Comparison of ENCODE assay signal across 9 cellular contexts in the genomic region with DNA sequence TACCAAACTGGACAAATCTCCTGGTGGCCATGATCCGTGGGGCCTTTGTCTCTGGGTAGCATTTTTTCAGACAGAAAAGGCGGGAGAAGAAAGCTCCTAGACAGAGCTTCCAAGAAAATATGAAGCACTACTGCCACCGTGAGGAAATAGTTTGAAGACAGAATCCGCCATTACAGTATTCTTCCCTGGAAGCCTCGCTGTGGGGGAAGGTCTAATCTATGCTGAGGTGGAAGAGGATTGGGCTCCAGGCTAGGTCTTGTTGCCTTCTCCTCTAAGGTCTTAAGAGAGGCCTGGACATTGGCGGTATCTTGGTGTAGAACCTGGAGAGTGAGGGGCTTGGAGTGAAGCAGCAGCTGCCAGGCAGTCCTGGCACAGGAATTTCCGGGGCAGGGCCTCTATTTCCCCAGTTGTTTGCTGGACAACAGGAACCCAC.
A peak's percentile ranks its signal among the peaks of the same experiment; 100 is the strongest.
DNase-seq lines count a peak whose midpoint lies in the region; ATAC-seq and TF ChIP-seq lines count a peak whose summit lies in the region.
"Had no signal": no experiment of that assay in that cellular context is flagged by ENCODE, and none has a peak within 500 bp of the region (broad histone marks: within the 10 kb centered on the region; RNA-seq: fewer than 3 reads in every experiment).

No MANE protein-coding gene starts in this region.

- no peak overlapping the region for H2BK12ac ChIP-seq in H9 (ENCODE audit: insufficient read length, low read depth, low read length)

- intact Hi-C loops in mammary epithelial cell (cut with micrococcal nuclease) = loop anchor here (1.0 kb wide), 8 partner anchors 15 to 59 kb away; no protein-coding TSS in a partner anchor
- intact Hi-C loops in psoas muscle (cut with DNase I) = loop anchor here in 1 of 2 donors (5.0 kb wide), 1 partner anchor 49 kb away; no protein-coding TSS in a partner anchor

- no peaks in the 10 kb centered on the region for H3K4me1 Mint-ChIP-seq in stimulated activated naive CD8-positive, alpha-beta T cell treated with anti-CD3 and anti-CD28 coated beads, Interleukin-15, amount 100 ng/mL, for 72 hours
- peaks cover 4 to 8% of the 10 kb centered on the region in 2 experiments; a peak in 3 of 4 replicates for H3K4me1 Mint-ChIP-seq in H9

- peaks cover 83 to 97% (median 94%) of the 10 kb centered on the region in 3 experiments for H3K36me3 Mint-ChIP-seq in H9 (ENCODE audit: insufficient read depth in 1 of 3, low read depth in 3 of 3)

- no peak overlapping the region for H3K27ac Mint-ChIP-seq in stimulated activated naive CD8-positive, alpha-beta T cell treated with anti-CD3 and anti-CD28 coated beads, Interleukin-15, amount 100 ng/mL, for 72 hours
- H3K27ac Mint-ChIP-seq in H9 = peak overlapping the region in 1 of 3 experiments; percentile 26; a peak in 1 of 7 replicates

- H3K9me3 Mint-ChIP-seq in stimulated activated naive CD8-positive, alpha-beta T cell treated with anti-CD3 and anti-CD28 coated beads, Interleukin-15, amount 100 ng/mL, for 72 hours = no peaks in the 10 kb centered on the region
- H3K9me3 Mint-ChIP-seq in H9 = peaks cover 4% of the 10 kb centered on the region in 2 experiments; a peak in 2 of 5 replicates

- no peak overlapping the region for H2BK120ac ChIP-seq in H9 (ENCODE audit: low read depth, low read length, poor library complexity, severe bottlenecking)

- H3K9ac ChIP-seq in mammary epithelial cell (ENCODE audit: insufficient read depth, low read length) = no peak overlapping the region
- no peak overlapping the region for H3K9ac ChIP-seq in H9 (ENCODE audit: extremely low read depth, insufficient read length, low read length)

- H3K18ac ChIP-seq in H9 (ENCODE audit: insufficient read length, low read depth, low read length) = no peak overlapping the region

- H2AK5ac ChIP-seq in H9 (ENCODE audit: insufficient read length, low read length) = no peak overlapping the region

- no peaks in the 10 kb centered on the region for H3K9me3 ChIP-seq in mammary epithelial cell (replicated peaks; ENCODE audit: insufficient read depth, low read length)
- no peaks in the 10 kb centered on the region for H3K9me3 ChIP-seq in psoas muscle
- H3K9me3 ChIP-seq in H9 (ENCODE audit: control insufficient read depth, low read depth, low read length) = no peaks in the 10 kb centered on the region

- H3K27ac ChIP-seq in mammary epithelial cell (ENCODE audit: insufficient read depth, low read depth, low read length) (no peak overlapping the region), psoas muscle (peak overlapping the region; percentile 60), H9 (ENCODE audit: insufficient read length, low read depth, low read length) (no peak overlapping the region)
- H3K27ac ChIP-seq: epithelial cell of prostate had no signal

- no peaks in the 10 kb centered on the region for H3K79me2 ChIP-seq in mammary epithelial cell (ENCODE audit: insufficient read depth, low read length)
- no peaks in the 10 kb centered on the region for H3K79me2 ChIP-seq in H9 (ENCODE audit: insufficient read depth, low read length)

- H4K20me1 ChIP-seq in mammary epithelial cell (ENCODE audit: insufficient read depth, low read length) (no peaks in the 10 kb centered on the region), H9 (ENCODE audit: control insufficient read depth, insufficient read depth, insufficient read length) (no peaks in the 10 kb centered on the region)

- H3K79me1 ChIP-seq in H9 (ENCODE audit: insufficient read depth, low read depth, low read length, poor library complexity, severe bottlenecking) = no peaks in the 10 kb centered on the region

- no peak overlapping the region for H3K23ac ChIP-seq in H9 (ENCODE audit: insufficient read length, low read depth, low read length)

- H2BK15ac ChIP-seq in H9 (ENCODE audit: low read depth, low read length) = no peak overlapping the region

- H3K4ac ChIP-seq in H9 (ENCODE audit: low read depth, low read length) = no peak overlapping the region

- no peak overlapping the region for H3T11ph ChIP-seq in H9 (ENCODE audit: low read length)

- H3K4me2 ChIP-seq in mammary epithelial cell (ENCODE audit: insufficient read depth, low read depth, low read length) = peak overlapping the region; percentile 65
- no peak overlapping the region for H3K4me2 ChIP-seq in H9 (ENCODE audit: insufficient read depth, insufficient read length, low read length)

- DNase-seq in mammary epithelial cell (peak; percentile 70), psoas muscle (no peak), hepatic stellate cell (ENCODE audit: low spot score) (no peak), H9 (no peak)
- DNase-seq in stimulated activated naive CD8-positive, alpha-beta T cell treated with anti-CD3 and anti-CD28 coated beads, Interleukin-15, amount 100 ng/mL, for 72 hours = no peak

- 35% methylated on average over 6 of the region's 7 CpGs for WGBS in mammary epithelial cell (ENCODE audit: low coverage, missing lambda C conversion rate)
- WGBS in psoas muscle, 3 donors = 44 to 86% (median 80%) methylated on average over 6 to 7 of the region's 7 CpGs
- WGBS in H9 (ENCODE audit: extremely low coverage, insufficient read length, low lambda C conversion rate) = no CpG with 5 or more reads among the region's 7 CpGs

- TF ChIP-seq CTCF in mammary epithelial cell (conservative IDR thresholded peaks at IDR 0.05 in 1 of 2, IDR thresholded peaks at IDR 0.05 in 1 of 2; ENCODE audit: extremely low read depth in 1 of 2, insufficient read depth in 1 of 2, low read depth in 1 of 2, low read length in 2 of 2) (peak; percentile 30 to 53), psoas muscle (IDR thresholded peaks at IDR 0.05) (peak; percentile 56), H9 (conservative IDR thresholded peaks at IDR 0.05) (no peak)

- ATAC-seq in GM18502 (IDR thresholded peaks at IDR 0.05; ENCODE audit: poor library complexity, unreplicated experiment) = peak; percentile 67
- peak; percentile 58 for ATAC-seq in HG03520 (IDR thresholded peaks at IDR 0.05; ENCODE audit: unreplicated experiment)
- peak; percentile 74 to 90 (median 86) for ATAC-seq in psoas muscle
- no peak for ATAC-seq in stimulated activated naive CD8-positive, alpha-beta T cell treated with anti-CD3 and anti-CD28 coated beads, Interleukin-15, amount 100 ng/mL, for 72 hours
- no peak for ATAC-seq in GM18519 (IDR thresholded peaks at IDR 0.05; ENCODE audit: low FRiP score, unreplicated experiment)

- no peak overlapping the region for H4K5ac ChIP-seq in H9 (ENCODE audit: insufficient read length, low read depth, low read length)

- BruUV-seq in mammary epithelial cell (replicated peaks; lab: Mats Ljungman, UMichigan) = no TSS peak

- peak overlapping the region in 2 of 3 experiments; percentile 8 to 41 for H3K4me3 ChIP-seq in mammary epithelial cell (replicated peaks in 1 of 3; ENCODE audit: insufficient read depth in 1 of 3, low read depth in 2 of 3, low read length in 3 of 3)
- H3K4me3 ChIP-seq in psoas muscle = peak overlapping the region; percentile 68

- no peak overlapping the region for H2BK20ac ChIP-seq in H9 (ENCODE audit: low read depth, low read length, poor library complexity, severe bottlenecking)

- H3K56ac ChIP-seq in H9 (ENCODE audit: insufficient read length, low read depth, low read length) = no peak overlapping the region

- H3K4me1 ChIP-seq in mammary epithelial cell (ENCODE audit: insufficient read depth, low read length) (peaks cover 5% of the 10 kb centered on the region), psoas muscle (no peaks in the 10 kb centered on the region), H9 (ENCODE audit: insufficient read depth, low read length) (no peaks in the 10 kb centered on the region)

- H3K14ac ChIP-seq in H9 (ENCODE audit: insufficient read depth, low read length) = no peak overlapping the region

- in situ Hi-C loops in mammary epithelial cell (cut with MboI; ENCODE audit: low sequenced_read_pairs in 2 of 2) = no loop called here

- no peaks in the 10 kb centered on the region for H3K27me3 Mint-ChIP-seq in stimulated activated naive CD8-positive, alpha-beta T cell treated with anti-CD3 and anti-CD28 coated beads, Interleukin-15, amount 100 ng/mL, for 72 hours
- H3K27me3 Mint-ChIP-seq in H9 (ENCODE audit: low read depth) = no peaks in the 10 kb centered on the region; the same call in 1 of the 2 replicates

- H4K91ac ChIP-seq in H9 (ENCODE audit: insufficient read length, low read depth, low read length) = no peak overlapping the region

- no peaks in the 10 kb centered on the region for H3K23me2 ChIP-seq in H9 (ENCODE audit: insufficient read length, low read depth, low read length, poor library complexity, severe bottlenecking)

- H2AFZ ChIP-seq in mammary epithelial cell (ENCODE audit: low read depth, low read length) = peak overlapping the region; percentile 93
- no peak overlapping the region for H2AFZ ChIP-seq in H9 (ENCODE audit: low read length)

- no peak overlapping the region for H3K4me3 Mint-ChIP-seq in stimulated activated naive CD8-positive, alpha-beta T cell treated with anti-CD3 and anti-CD28 coated beads, Interleukin-15, amount 100 ng/mL, for 72 hours
- H3K4me3 Mint-ChIP-seq in H9 = no peak overlapping the region

- no peak overlapping the region for H4K8ac ChIP-seq in H9 (replicated peaks; ENCODE audit: insufficient read length, low read depth, low read length)

- no peak overlapping the region for H2BK5ac ChIP-seq in H9 (ENCODE audit: insufficient read length, low read length)

- CTCF ChIA-PET in mammary epithelial cell (lab: Charles Lee; ENCODE audit: low non-redundant PET) = interaction anchor here (0.6 kb wide), 1 partner anchor 56 kb away, joined by 4 read pairs; no protein-coding TSS in a partner anchor

- no peaks in the 10 kb centered on the region for H3K27me3 ChIP-seq in mammary epithelial cell (ENCODE audit: insufficient read depth, low read length)
- H3K27me3 ChIP-seq in psoas muscle (ENCODE audit: insufficient read depth in 3 of 3, low read length in 2 of 3) = no peaks in the 10 kb centered on the region
- H3K27me3 ChIP-seq in H9 (ENCODE audit: insufficient read depth, low read length) = no peaks in the 10 kb centered on the region

- H3K36me3 ChIP-seq in mammary epithelial cell (ENCODE audit: insufficient read depth, low read length) (no peaks in the 10 kb centered on the region), psoas muscle (ENCODE audit: insufficient read depth in 1 of 2, low read depth in 1 of 2) (no peaks in the 10 kb centered on the region)

- dilution Hi-C loops in mammary epithelial cell (cut with HindIII; ENCODE audit: low sequenced_read_pairs) = no loop called here

Comparison
In these comparisons a context has a peak if more than half of its experiments do, and no peak if none do; other contexts are left out.
1. ATAC-seq: peak in GM18502 (single experiment), HG03520 (single experiment) and psoas muscle (4 of 4); none in stimulated activated naive CD8-positive, alpha-beta T cell treated with anti-CD3 and anti-CD28 coated beads, Interleukin-15, amount 100 ng/mL, for 72 hours (single experiment) and GM18519 (single experiment).